8 cellular contexts compared by ENCODE assay signal in the genomic region with DNA sequence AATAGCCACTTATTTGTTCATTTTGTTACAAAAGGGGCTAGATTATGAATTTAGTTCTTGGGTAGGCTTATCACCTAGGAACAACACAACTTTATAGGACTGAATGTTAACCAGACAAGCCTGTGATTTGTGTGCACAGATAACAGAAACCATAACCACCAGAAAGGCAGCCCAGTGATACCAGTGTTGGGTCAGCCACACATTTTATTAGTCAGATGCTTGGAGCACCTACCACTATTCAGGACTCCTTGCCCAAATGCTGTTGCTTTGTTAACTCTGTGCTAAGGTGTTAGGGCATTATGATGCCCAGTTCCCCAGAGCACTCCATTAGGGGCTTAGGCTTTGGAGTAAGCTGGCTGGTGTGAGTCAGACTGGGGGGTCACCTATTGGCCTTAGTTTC. TPM values are rescaled to one million over a fixed set of nuclear protein-coding genes. Genes with fewer than 3 reads are reported as not detected.
A peak's percentile ranks its signal among the peaks of the same experiment; 100 is the strongest.
DNase-seq lines count a peak whose midpoint lies in the region; ATAC-seq and TF ChIP-seq lines count a peak whose summit lies in the region.

No MANE protein-coding gene starts in this region.

- ATAC-seq in GM21390 (IDR thresholded peaks at IDR 0.05; ENCODE audit: unreplicated experiment): peak; percentile 73
- no peak for ATAC-seq in HG02970 (IDR thresholded peaks at IDR 0.05; ENCODE audit: low FRiP score, unreplicated experiment)

- peaks cover 17% of the 10 kb centered on the region for H3K4me1 ChIP-seq in hepatocyte (ENCODE audit: insufficient read depth)

- peak; percentile 77 for DNase-seq in GM12865 (ENCODE audit: low read depth)
- peak in 52 of 76 experiments; percentile 4 to 79 (median 38) for DNase-seq in HUDEP-2 (lab: John Stamatoyannopoulos, UW; ENCODE audit: unreplicated experiment in 76 of 76)
- DNase-seq in hepatocyte (ENCODE audit: low spot score): no peak
- DNase-seq in effector CD8-positive, alpha-beta T cell (lab: John Stamatoyannopoulos, UW): no peak
- DNase-seq in NCI-H1092 treated with DMSO at 0.1 percent for 48 hours (lab: John Stamatoyannopoulos, UW): no peak
- DNase-seq in DMS114 treated with DMSO at 0.1 percent for 48 hours (lab: John Stamatoyannopoulos, UW; ENCODE audit: unreplicated experiment): no peak

- no peaks in the 10 kb centered on the region for H3K36me3 ChIP-seq in hepatocyte (replicated peaks; ENCODE audit: insufficient read depth, low read depth)

- H3K9me2 ChIP-seq in hepatocyte (replicated peaks; ENCODE audit: insufficient read depth): no peaks in the 10 kb centered on the region

- H3K9me3 ChIP-seq in hepatocyte (ENCODE audit: low read depth): no peaks in the 10 kb centered on the region

- H3K4me3 ChIP-seq in GM12865 (ENCODE audit: low read depth, low read length) (peak overlapping the region; percentile 18; the same call in 1 of the 2 replicates), hepatocyte (no peak overlapping the region)

- no peak overlapping the region for H2AFZ ChIP-seq in hepatocyte

- H3K79me2 ChIP-seq in hepatocyte: peaks cover 35% of the 10 kb centered on the region

- H3K27ac ChIP-seq in hepatocyte: peak overlapping the region; percentile 19

- TF ChIP-seq CTCF in GM12865 (IDR thresholded peaks at IDR 0.05; ENCODE audit: insufficient read depth, low read depth, low read length, missing control alignments) (no peak), hepatocyte (IDR thresholded peaks at IDR 0.05; ENCODE audit: poor library complexity) (no peak)

- peak overlapping the region; percentile 42 for H3K4me2 ChIP-seq in hepatocyte

- H3K27me3 ChIP-seq in hepatocyte: no peaks in the 10 kb centered on the region

- H4K20me1 ChIP-seq in hepatocyte (ENCODE audit: insufficient read depth, poor library complexity, severe bottlenecking): no peaks in the 10 kb centered on the region

RNA-seq across cellular contexts. Expression of gene PLCL2, which starts 22.5 kb away (rescaled TPM):
- total RNA-seq in hepatocyte: 14.2 and 15.1 TPM in 2 replicates
- polyA plus RNA-seq in hepatocyte: 3.2 and 4.9 TPM in 2 replicates

Comparison
In these comparisons a context has a peak if more than half of its experiments do, and no peak if none do; other contexts are left out.
1. DNase-seq: peak in GM12865 (single experiment) and HUDEP-2 (52 of 76); none in hepatocyte (single experiment), effector CD8-positive, alpha-beta T cell (single experiment), NCI-H1092 treated with DMSO at 0.1 percent for 48 hours (single experiment) and DMS114 treated with DMSO at 0.1 percent for 48 hours (single experiment).